In the genomic region with DNA sequence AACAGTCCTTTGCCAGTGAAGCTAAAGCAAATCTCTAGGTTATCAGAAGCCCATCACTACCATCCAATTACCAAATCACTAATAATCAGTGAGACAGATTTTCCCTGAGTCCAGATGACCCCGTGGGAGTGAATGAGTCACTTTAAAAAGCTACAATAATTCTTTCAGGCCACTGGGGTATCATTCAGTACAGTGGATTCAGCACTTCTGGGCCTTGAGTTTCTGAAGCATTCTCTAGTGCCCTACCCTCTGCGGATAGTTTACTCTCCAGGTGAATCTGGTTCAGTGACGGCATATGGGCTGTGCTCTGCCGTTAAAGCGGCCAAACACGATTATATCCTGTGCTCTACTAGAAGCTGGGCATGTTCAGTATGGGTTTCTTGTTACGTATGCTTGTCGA, we compare ENCODE assay signal across 18 cellular contexts. TPM values are rescaled to one million over a fixed set of nuclear protein-coding genes. Genes with fewer than 3 reads are reported as not detected.
"Had no signal": no experiment of that assay in that cellular context is flagged by ENCODE, and none has a peak within 500 bp of the region (broad histone marks: within the 10 kb centered on the region; RNA-seq: fewer than 3 reads in every experiment).

No MANE protein-coding gene starts in this region.

- H3K36me3 Mint-ChIP-seq: naive thymus-derived CD4-positive, alpha-beta T cell; stimulated activated effector memory CD8-positive, alpha-beta T cell treated with anti-CD3 and anti-CD28 coated beads, Interleukin-12 subunit alpha, Interleukin-12 subunit beta, amount 100 ng/mL, for 72 hours had no signal

- H3K27ac ChIP-seq: gastrocnemius medialis, lower lobe of right lung, neutrophil, thyroid gland had no signal

- H3K27ac Mint-ChIP-seq: activated CD8-positive, alpha-beta T cell treated with anti-CD3 and anti-CD28 coated beads for 36 hours; activated naive CD8-positive, alpha-beta T cell treated with anti-CD3 and anti-CD28 coated beads, Interleukin-2, amount 50 U/mL, for 24 hours; naive thymus-derived CD4-positive, alpha-beta T cell; stimulated activated effector memory CD8-positive, alpha-beta T cell treated with anti-CD3 and anti-CD28 coated beads, Interleukin-12 subunit alpha, Interleukin-12 subunit beta, amount 100 ng/mL, for 72 hours; T-helper 2 cell treated with Interferon-gamma antibody and Interleukin-4, amounts not matched to agents 5 μg/mL and 100 μg/mL, for 36 hours had no signal

- H3K27me3 ChIP-seq: gastrocnemius medialis, thyroid gland had no signal

- H3K9me3 Mint-ChIP-seq: activated CD8-positive, alpha-beta T cell treated with anti-CD3 and anti-CD28 coated beads for 36 hours; activated naive CD8-positive, alpha-beta T cell treated with anti-CD3 and anti-CD28 coated beads, Interleukin-2, amount 50 U/mL, for 24 hours; naive thymus-derived CD4-positive, alpha-beta T cell; stimulated activated effector memory CD8-positive, alpha-beta T cell treated with anti-CD3 and anti-CD28 coated beads, Interleukin-12 subunit alpha, Interleukin-12 subunit beta, amount 100 ng/mL, for 72 hours; T-helper 2 cell treated with Interferon-gamma antibody and Interleukin-4, amounts not matched to agents 5 μg/mL and 100 μg/mL, for 36 hours had no signal

- H3K4me3 Mint-ChIP-seq: activated CD8-positive, alpha-beta T cell treated with anti-CD3 and anti-CD28 coated beads for 36 hours; activated naive CD8-positive, alpha-beta T cell treated with anti-CD3 and anti-CD28 coated beads, Interleukin-2, amount 50 U/mL, for 24 hours; naive thymus-derived CD4-positive, alpha-beta T cell; stimulated activated effector memory CD8-positive, alpha-beta T cell treated with anti-CD3 and anti-CD28 coated beads, Interleukin-12 subunit alpha, Interleukin-12 subunit beta, amount 100 ng/mL, for 72 hours; T-helper 2 cell treated with Interferon-gamma antibody and Interleukin-4, amounts not matched to agents 5 μg/mL and 100 μg/mL, for 36 hours had no signal

- H3K4me3 ChIP-seq: gastrocnemius medialis, lower lobe of right lung, thyroid gland had no signal

- H3K4me1 ChIP-seq: gastrocnemius medialis, lower lobe of right lung, thyroid gland had no signal

- H3K9me3 ChIP-seq: gastrocnemius medialis, lower lobe of right lung, neutrophil, thyroid gland had no signal

- H3K4me1 Mint-ChIP-seq: activated naive CD8-positive, alpha-beta T cell treated with anti-CD3 and anti-CD28 coated beads, Interleukin-2, amount 50 U/mL, for 24 hours; naive thymus-derived CD4-positive, alpha-beta T cell; stimulated activated effector memory CD8-positive, alpha-beta T cell treated with anti-CD3 and anti-CD28 coated beads, Interleukin-12 subunit alpha, Interleukin-12 subunit beta, amount 100 ng/mL, for 72 hours had no signal

- DNase-seq: activated CD8-positive, alpha-beta memory T cell treated with anti-CD3 and anti-CD28 coated beads, Interleukin-2, amount 50 U/mL, for 48 hours; activated CD8-positive, alpha-beta T cell treated with anti-CD3 and anti-CD28 coated beads for 36 hours; activated naive CD4-positive, alpha-beta T cell treated with Interleukin-2 at 50 U/mL for 16 hours; activated naive CD8-positive, alpha-beta T cell treated with anti-CD3 and anti-CD28 coated beads, Interleukin-2, amount 50 U/mL, for 24 hours; effector CD4-positive, alpha-beta T cell; gastrocnemius medialis; lower lobe of right lung; midbrain; naive thymus-derived CD4-positive, alpha-beta T cell; right cardiac atrium; thyroid gland had no signal

- ATAC-seq: activated CD8-positive, alpha-beta T cell treated with anti-CD3 and anti-CD28 coated beads for 36 hours; activated naive CD8-positive, alpha-beta T cell treated with anti-CD3 and anti-CD28 coated beads, Interleukin-2, amount 50 U/mL, for 24 hours; gastrocnemius medialis; lower lobe of right lung; naive thymus-derived CD4-positive, alpha-beta T cell; stimulated activated effector memory CD8-positive, alpha-beta T cell treated with anti-CD3 and anti-CD28 coated beads, Interleukin-12 subunit alpha, Interleukin-12 subunit beta, amount 100 ng/mL, for 72 hours had no signal

- H3K36me3 ChIP-seq: gastrocnemius medialis, lower lobe of right lung, neutrophil, thyroid gland had no signal

- FAIRE-seq: colon, urothelium cell line had no signal

RNA-seq across cellular contexts. Expression of gene NR5A2, which starts 26.1 kb away (rescaled TPM):
- total RNA-seq: activated CD8-positive, alpha-beta T cell treated with anti-CD3 and anti-CD28 coated beads for 36 hours; fibroblast of lung; kidney epithelial cell had no signal
- polyA plus RNA-seq: naive thymus-derived CD4-positive, alpha-beta T cell had no signal
